Comparison of ENCODE assay signal across 8 cellular contexts in genomic region chr11:1852885-1853284, GRCh38. TPM values are rescaled to one million over a fixed set of nuclear protein-coding genes. Genes with fewer than 3 reads are reported as not detected.
DNase-seq lines count a peak whose midpoint lies in the region; ATAC-seq and TF ChIP-seq lines count a peak whose summit lies in the region.

A gene with protein sequence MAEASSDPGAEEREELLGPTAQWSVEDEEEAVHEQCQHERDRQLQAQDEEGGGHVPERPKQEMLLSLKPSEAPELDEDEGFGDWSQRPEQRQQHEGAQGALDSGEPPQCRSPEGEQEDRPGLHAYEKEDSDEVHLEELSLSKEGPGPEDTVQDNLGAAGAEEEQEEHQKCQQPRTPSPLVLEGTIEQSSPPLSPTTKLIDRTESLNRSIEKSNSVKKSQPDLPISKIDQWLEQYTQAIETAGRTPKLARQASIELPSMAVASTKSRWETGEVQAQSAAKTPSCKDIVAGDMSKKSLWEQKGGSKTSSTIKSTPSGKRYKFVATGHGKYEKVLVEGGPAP (plus strand): TSS chr11:1853084. CDS start chr11:1853145, 61 bp downstream.

- H3K79me2 ChIP-seq in GM23338 (replicated peaks; ENCODE audit: insufficient read depth): no peaks in the 10 kb centered on the region

- H3K27ac Mint-ChIP-seq in activated CD8-positive, alpha-beta T cell treated with anti-CD3 and anti-CD28 coated beads for 36 hours: peak within 1 kb of the TSS; percentile 95
- H3K27ac Mint-ChIP-seq in GM23338: no peak within 1 kb of the TSS

- H4K20me1 ChIP-seq in GM23338 (replicated peaks; ENCODE audit: insufficient read depth): no peaks in the 10 kb centered on the region

- H3K4me3 Mint-ChIP-seq in activated CD8-positive, alpha-beta T cell treated with anti-CD3 and anti-CD28 coated beads for 36 hours: peak within 1 kb of the TSS; percentile 86
- H3K4me3 Mint-ChIP-seq in GM23338: no peak within 1 kb of the TSS

- no peaks in the 10 kb centered on the region for H3K9me2 ChIP-seq in GM23338 (ENCODE audit: insufficient read depth)

- no peaks in the 10 kb centered on the region for H3K27me3 ChIP-seq in GM23338 (ENCODE audit: insufficient read depth)

- no peak within 1 kb of the TSS for H2AFZ ChIP-seq in GM23338

- POLR2A ChIA-PET in activated CD8-positive, alpha-beta T cell treated with anti-CD3 and anti-CD28 coated beads for 36 hours (lab: Charles Lee): interaction anchor here (0.5 to 7.5 kb wide), 10 partner anchors 10 to 1118 kb away, joined by 3 to 81 read pairs (median 6); partner anchors contain the start of gene PRR33

- peak; percentile 36 for ATAC-seq in GM19397 (IDR thresholded peaks at IDR 0.05; ENCODE audit: unreplicated experiment)
- ATAC-seq in HG03521 (IDR thresholded peaks at IDR 0.05; ENCODE audit: unreplicated experiment): peak; percentile 41
- ATAC-seq in activated CD8-positive, alpha-beta T cell treated with anti-CD3 and anti-CD28 coated beads for 36 hours: peak; percentile 65
- peak; percentile 16 for ATAC-seq in left ventricle myocardium superior
- no peak for ATAC-seq in GM23338

- H3K4me2 ChIP-seq in GM23338: no peak within 1 kb of the TSS

- no peaks in the 10 kb centered on the region for H3F3A ChIP-seq in GM23338 (replicated peaks; ENCODE audit: low read depth)

- peak; percentile 95 for DNase-seq in activated CD8-positive, alpha-beta T cell treated with anti-CD3 and anti-CD28 coated beads for 36 hours
- DNase-seq in left ventricle myocardium superior (no peak), NCI-H2081 (lab: John Stamatoyannopoulos, UW) (no peak), NCI-H1930 (lab: John Stamatoyannopoulos, UW) (no peak), GM23338 (ENCODE audit: low spot score) (no peak)
- peak; percentile 71 for DNase-seq in stimulated activated CD8-positive, alpha-beta memory T cell treated with anti-CD3 and anti-CD28 coated beads, Interleukin-12 subunit alpha, Interleukin-12 subunit beta, amount 100 ng/mL, for 4 hours (ENCODE audit: low read depth)

- intact Hi-C loops in activated CD8-positive, alpha-beta T cell treated with anti-CD3 and anti-CD28 coated beads for 36 hours (cut with micrococcal nuclease): no loop called here
- intact Hi-C loops in left ventricle myocardium superior (cut with micrococcal nuclease): no loop called here

- no peak for TF ChIP-seq CTCF in activated CD8-positive, alpha-beta T cell treated with anti-CD3 and anti-CD28 coated beads for 36 hours (IDR thresholded peaks at IDR 0.05)
- no peak for TF ChIP-seq CTCF in GM23338 (conservative IDR thresholded peaks at IDR 0.05; ENCODE audit: low read depth in 2 of 2)

- no peak within 1 kb of the TSS for H3K27ac ChIP-seq in GM23338 (ENCODE audit: low read depth)

- H3K9me3 Mint-ChIP-seq in activated CD8-positive, alpha-beta T cell treated with anti-CD3 and anti-CD28 coated beads for 36 hours: no peaks in the 10 kb centered on the region
- H3K9me3 Mint-ChIP-seq in GM23338: no peaks in the 10 kb centered on the region

- no peaks in the 10 kb centered on the region for H3K27me3 Mint-ChIP-seq in activated CD8-positive, alpha-beta T cell treated with anti-CD3 and anti-CD28 coated beads for 36 hours
- H3K27me3 Mint-ChIP-seq in GM23338 (ENCODE audit: insufficient read depth, low read depth, poor library complexity): peaks cover 4% of the 10 kb centered on the region

- peaks cover 53% of the 10 kb centered on the region for H3K4me1 Mint-ChIP-seq in activated CD8-positive, alpha-beta T cell treated with anti-CD3 and anti-CD28 coated beads for 36 hours (ENCODE audit: low read depth)
- H3K4me1 Mint-ChIP-seq in GM23338: no peaks in the 10 kb centered on the region

- H3K36me3 Mint-ChIP-seq in activated CD8-positive, alpha-beta T cell treated with anti-CD3 and anti-CD28 coated beads for 36 hours (ENCODE audit: low read depth): peaks cover 11% of the 10 kb centered on the region
- H3K36me3 Mint-ChIP-seq in GM23338 (ENCODE audit: low read depth): no peaks in the 10 kb centered on the region

- H3K4me1 ChIP-seq in GM23338 (ENCODE audit: insufficient read depth): no peaks in the 10 kb centered on the region

- no peak within 1 kb of the TSS for H3K4me3 ChIP-seq in GM23338

- H3K36me3 ChIP-seq in GM23338 (ENCODE audit: insufficient read depth): no peaks in the 10 kb centered on the region

- CTCF ChIA-PET in activated CD8-positive, alpha-beta T cell treated with anti-CD3 and anti-CD28 coated beads for 36 hours (lab: Charles Lee): interaction anchor here (0.6 to 5.2 kb wide), 13 partner anchors 14 to 298 kb away, joined by 3 to 32 read pairs (median 5); partner anchors contain the start of gene TNNI2

TF ChIP-seq in GM23338, 12 proteins besides CTCF, POLR2A, EP300 and RAD21:
- TF ChIP-seq POLR2AphosphoS5 (IDR thresholded peaks at IDR 0.05; ENCODE audit: low read depth) (no peak), CREB1 (CRISPR knock-in tag; IDR thresholded peaks at IDR 0.05; ENCODE audit: low read depth) (no peak)
- TF ChIP-seq, protein P1, sequence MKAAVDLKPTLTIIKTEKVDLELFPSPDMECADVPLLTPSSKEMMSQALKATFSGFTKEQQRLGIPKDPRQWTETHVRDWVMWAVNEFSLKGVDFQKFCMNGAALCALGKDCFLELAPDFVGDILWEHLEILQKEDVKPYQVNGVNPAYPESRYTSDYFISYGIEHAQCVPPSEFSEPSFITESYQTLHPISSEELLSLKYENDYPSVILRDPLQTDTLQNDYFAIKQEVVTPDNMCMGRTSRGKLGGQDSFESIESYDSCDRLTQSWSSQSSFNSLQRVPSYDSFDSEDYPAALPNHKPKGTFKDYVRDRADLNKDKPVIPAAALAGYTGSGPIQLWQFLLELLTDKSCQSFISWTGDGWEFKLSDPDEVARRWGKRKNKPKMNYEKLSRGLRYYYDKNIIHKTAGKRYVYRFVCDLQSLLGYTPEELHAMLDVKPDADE (IDR thresholded peaks at IDR 0.05): no peak
- TF ChIP-seq, protein P2, sequence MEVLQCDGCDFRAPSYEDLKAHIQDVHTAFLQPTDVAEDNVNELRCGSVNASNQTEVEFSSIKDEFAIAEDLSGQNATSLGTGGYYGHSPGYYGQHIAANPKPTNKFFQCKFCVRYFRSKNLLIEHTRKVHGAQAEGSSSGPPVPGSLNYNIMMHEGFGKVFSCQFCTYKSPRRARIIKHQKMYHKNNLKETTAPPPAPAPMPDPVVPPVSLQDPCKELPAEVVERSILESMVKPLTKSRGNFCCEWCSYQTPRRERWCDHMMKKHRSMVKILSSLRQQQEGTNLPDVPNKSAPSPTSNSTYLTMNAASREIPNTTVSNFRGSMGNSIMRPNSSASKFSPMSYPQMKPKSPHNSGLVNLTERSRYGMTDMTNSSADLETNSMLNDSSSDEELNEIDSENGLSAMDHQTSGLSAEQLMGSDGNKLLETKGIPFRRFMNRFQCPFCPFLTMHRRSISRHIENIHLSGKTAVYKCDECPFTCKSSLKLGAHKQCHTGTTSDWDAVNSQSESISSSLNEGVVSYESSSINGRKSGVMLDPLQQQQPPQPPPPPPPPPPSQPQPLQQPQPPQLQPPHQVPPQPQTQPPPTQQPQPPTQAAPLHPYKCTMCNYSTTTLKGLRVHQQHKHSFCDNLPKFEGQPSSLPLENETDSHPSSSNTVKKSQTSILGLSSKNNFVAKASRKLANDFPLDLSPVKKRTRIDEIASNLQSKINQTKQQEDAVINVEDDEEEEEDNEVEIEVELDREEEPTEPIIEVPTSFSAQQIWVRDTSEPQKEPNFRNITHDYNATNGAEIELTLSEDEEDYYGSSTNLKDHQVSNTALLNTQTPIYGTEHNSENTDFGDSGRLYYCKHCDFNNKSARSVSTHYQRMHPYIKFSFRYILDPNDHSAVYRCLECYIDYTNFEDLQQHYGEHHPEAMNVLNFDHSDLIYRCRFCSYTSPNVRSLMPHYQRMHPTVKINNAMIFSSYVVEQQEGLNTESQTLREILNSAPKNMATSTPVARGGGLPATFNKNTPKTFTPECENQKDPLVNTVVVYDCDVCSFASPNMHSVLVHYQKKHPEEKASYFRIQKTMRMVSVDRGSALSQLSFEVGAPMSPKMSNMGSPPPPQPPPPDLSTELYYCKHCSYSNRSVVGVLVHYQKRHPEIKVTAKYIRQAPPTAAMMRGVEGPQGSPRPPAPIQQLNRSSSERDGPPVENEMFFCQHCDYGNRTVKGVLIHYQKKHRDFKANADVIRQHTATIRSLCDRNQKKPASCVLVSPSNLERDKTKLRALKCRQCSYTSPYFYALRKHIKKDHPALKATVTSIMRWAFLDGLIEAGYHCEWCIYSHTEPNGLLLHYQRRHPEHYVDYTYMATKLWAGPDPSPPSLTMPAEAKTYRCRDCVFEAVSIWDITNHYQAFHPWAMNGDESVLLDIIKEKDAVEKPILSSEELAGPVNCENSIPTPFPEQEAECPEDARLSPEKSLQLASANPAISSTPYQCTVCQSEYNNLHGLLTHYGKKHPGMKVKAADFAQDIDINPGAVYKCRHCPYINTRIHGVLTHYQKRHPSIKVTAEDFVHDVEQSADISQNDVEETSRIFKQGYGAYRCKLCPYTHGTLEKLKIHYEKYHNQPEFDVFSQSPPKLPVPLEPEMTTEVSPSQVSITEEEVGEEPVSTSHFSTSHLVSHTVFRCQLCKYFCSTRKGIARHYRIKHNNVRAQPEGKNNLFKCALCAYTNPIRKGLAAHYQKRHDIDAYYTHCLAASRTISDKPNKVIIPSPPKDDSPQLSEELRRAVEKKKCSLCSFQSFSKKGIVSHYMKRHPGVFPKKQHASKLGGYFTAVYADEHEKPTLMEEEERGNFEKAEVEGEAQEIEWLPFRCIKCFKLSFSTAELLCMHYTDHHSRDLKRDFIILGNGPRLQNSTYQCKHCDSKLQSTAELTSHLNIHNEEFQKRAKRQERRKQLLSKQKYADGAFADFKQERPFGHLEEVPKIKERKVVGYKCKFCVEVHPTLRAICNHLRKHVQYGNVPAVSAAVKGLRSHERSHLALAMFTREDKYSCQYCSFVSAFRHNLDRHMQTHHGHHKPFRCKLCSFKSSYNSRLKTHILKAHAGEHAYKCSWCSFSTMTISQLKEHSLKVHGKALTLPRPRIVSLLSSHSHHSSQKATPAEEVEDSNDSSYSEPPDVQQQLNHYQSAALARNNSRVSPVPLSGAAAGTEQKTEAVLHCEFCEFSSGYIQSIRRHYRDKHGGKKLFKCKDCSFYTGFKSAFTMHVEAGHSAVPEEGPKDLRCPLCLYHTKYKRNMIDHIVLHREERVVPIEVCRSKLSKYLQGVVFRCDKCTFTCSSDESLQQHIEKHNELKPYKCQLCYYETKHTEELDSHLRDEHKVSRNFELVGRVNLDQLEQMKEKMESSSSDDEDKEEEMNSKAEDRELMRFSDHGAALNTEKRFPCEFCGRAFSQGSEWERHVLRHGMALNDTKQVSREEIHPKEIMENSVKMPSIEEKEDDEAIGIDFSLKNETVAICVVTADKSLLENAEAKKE (CRISPR knock-in tag; IDR thresholded peaks at IDR 0.05): no peak

RNA-seq across cellular contexts. Expression of the gene that starts here (rescaled TPM):
- 100 to 1,000 TPM; 247 to 251 TPM for total RNA-seq in activated CD8-positive, alpha-beta T cell treated with anti-CD3 and anti-CD28 coated beads for 36 hours
- 22.9 TPM for total RNA-seq in left ventricle myocardium superior
- total RNA-seq in GM23338 (2014; rRNA removed; shearing (Covaris generic)): not detected in 2 replicates
- polyA plus RNA-seq in GM23338 (2016; fragmentation: Nextera tagmentation; extraction: Ambion mirVana): 0.84 and 0.96 TPM in 2 replicates

Comparison
In these comparisons a context has a peak if more than half of its experiments do, and no peak if none do; other contexts are left out.
1. RNA of the gene that starts here (total RNA-seq): 247 to 251 TPM in activated CD8-positive, alpha-beta T cell treated with anti-CD3 and anti-CD28 coated beads for 36 hours and 22.9 TPM in left ventricle myocardium superior (single experiment); not detected in GM23338; every median in the first group is over 10 times any median in the second.
2. RNA of the gene that starts here (total RNA-seq): 247 to 251 TPM in activated CD8-positive, alpha-beta T cell treated with anti-CD3 and anti-CD28 coated beads for 36 hours; 22.9 TPM in left ventricle myocardium superior (single experiment); every median in the first group is over 10 times any median in the second.
3. DNase-seq: peak in activated CD8-positive, alpha-beta T cell treated with anti-CD3 and anti-CD28 coated beads for 36 hours (single experiment) and stimulated activated CD8-positive, alpha-beta memory T cell treated with anti-CD3 and anti-CD28 coated beads, Interleukin-12 subunit alpha, Interleukin-12 subunit beta, amount 100 ng/mL, for 4 hours (single experiment); none in left ventricle myocardium superior (single experiment), NCI-H2081 (0 of 2), NCI-H1930 (0 of 2) and GM23338 (single experiment).